15 cellular contexts compared by ENCODE assay signal in genomic region chr17:28622186-28622585, GRCh38. TPM values are rescaled to one million over a fixed set of nuclear protein-coding genes. Genes with fewer than 3 reads are reported as not detected.
DNase-seq lines count a peak whose midpoint lies in the region; TF ChIP-seq lines count a peak whose summit lies in the region.
"Had no signal": no experiment of that assay in that cellular context is flagged by ENCODE, and none has a peak within 500 bp of the region (broad histone marks: within the 10 kb centered on the region; RNA-seq: fewer than 3 reads in every experiment).

No MANE protein-coding gene starts in this region.

- H3K4me1 ChIP-seq in mesendoderm (ENCODE audit: control insufficient read depth, low read depth, low read length), result no peaks in the 10 kb centered on the region

- H3K79me2 ChIP-seq in mesendoderm (ENCODE audit: control insufficient read depth, insufficient read depth, low read length), result no peaks in the 10 kb centered on the region

- H3K9ac ChIP-seq in mesendoderm (ENCODE audit: low read length), result no peak overlapping the region
- H3K9ac ChIP-seq: BLaER1 treated with 17β-estradiol and CSF1 and Interleukin-3, amounts not matched to agents 10 nM and 100 nM had no signal

- H3K36me3 ChIP-seq in WERI-Rb-1, result peaks cover 73% of the 10 kb centered on the region
- peaks cover 33% of the 10 kb centered on the region for H3K36me3 ChIP-seq in mesendoderm (ENCODE audit: control insufficient read depth, insufficient read depth, low read length)

- DNase-seq in T-helper 1 cell, result no peak
- DNase-seq in NCI-H524 (lab: John Stamatoyannopoulos, UW), result peak; percentile 95 to 99
- DNase-seq in WERI-Rb-1, result peak; percentile 50
- peak; percentile 23 for DNase-seq in mesendoderm
- DNase-seq in activated T-helper 2 cell treated with anti-CD3 and anti-CD28 coated beads, Interferon-gamma antibody, Interleukin-2, Interleukin-4, amounts not matched to agents 10 μg/mL and 5 μg/mL and 100 μg/mL, durations not matched to agents 14 hours and 24 hours and 36 hours (ENCODE audit: low spot score), result no peak
- DNase-seq in retina, result no peak
- DNase-seq in effector CD4-positive, alpha-beta T cell, result no peak
- DNase-seq: Calu3; CD8-positive, alpha-beta T cell; DMS79; GDM1; H9 had no signal

- H3K23ac ChIP-seq in mesendoderm (ENCODE audit: low read length), result no peak overlapping the region

- no peak overlapping the region for H2BK5ac ChIP-seq in mesendoderm (ENCODE audit: low read length)

- H3K4me3 ChIP-seq in WERI-Rb-1 (ENCODE audit: low read depth, low read length), result no peak overlapping the region
- no peak overlapping the region for H3K4me3 ChIP-seq in mesendoderm (ENCODE audit: low read length)
- H3K4me3 ChIP-seq: BLaER1 treated with 17β-estradiol and CSF1 and Interleukin-3, amounts not matched to agents 10 nM and 100 nM had no signal

- no peak overlapping the region for H2AK5ac ChIP-seq in mesendoderm (ENCODE audit: low read length)

- H3K36me3 Mint-ChIP-seq in T-helper 1 cell treated with Interleukin-12 subunit alpha and Interleukin-12 subunit beta and Interleukin-4 antibody, amounts not matched to agents 30 μg/mL and 1 μg/mL, for 36 hours (ENCODE audit: low read depth), result peaks cover 55% of the 10 kb centered on the region
- H3K36me3 Mint-ChIP-seq in activated T-helper 2 cell treated with anti-CD3 and anti-CD28 coated beads, Interferon-gamma antibody, Interleukin-2, Interleukin-4, amounts not matched to agents 10 μg/mL and 5 μg/mL and 100 μg/mL, durations not matched to agents 14 hours and 24 hours and 36 hours (ENCODE audit: low read depth), result peaks cover 89% of the 10 kb centered on the region

- no peak overlapping the region for H3K18ac ChIP-seq in mesendoderm (ENCODE audit: low read length)

- H3K27me3 ChIP-seq in WERI-Rb-1 (ENCODE audit: insufficient read depth, low read depth, severe bottlenecking) (no peaks in the 10 kb centered on the region), mesendoderm (ENCODE audit: insufficient read depth, low read length, poor library complexity) (no peaks in the 10 kb centered on the region)
- H3K27me3 ChIP-seq: BLaER1 treated with 17β-estradiol and CSF1 and Interleukin-3, amounts not matched to agents 10 nM and 100 nM had no signal

- H3K27ac ChIP-seq in WERI-Rb-1 (no peak overlapping the region), mesendoderm (ENCODE audit: low read depth, low read length) (no peak overlapping the region)
- H3K27ac ChIP-seq: BLaER1 treated with 17β-estradiol and CSF1 and Interleukin-3, amounts not matched to agents 10 nM and 100 nM had no signal

- H4K8ac ChIP-seq in mesendoderm (ENCODE audit: low read depth, low read length), result no peak overlapping the region

- no peak for TF ChIP-seq CTCF in WERI-Rb-1 (IDR thresholded peaks at IDR 0.05; ENCODE audit: low read depth, low read length)

- H3K56ac ChIP-seq in mesendoderm (ENCODE audit: low read length), result no peak overlapping the region

- H3K4me1 Mint-ChIP-seq in T-helper 1 cell treated with Interleukin-12 subunit alpha and Interleukin-12 subunit beta and Interleukin-4 antibody, amounts not matched to agents 30 μg/mL and 1 μg/mL, for 36 hours (ENCODE audit: low read depth), result peaks cover 2% of the 10 kb centered on the region
- H3K4me1 Mint-ChIP-seq in activated T-helper 2 cell treated with anti-CD3 and anti-CD28 coated beads, Interferon-gamma antibody, Interleukin-2, Interleukin-4, amounts not matched to agents 10 μg/mL and 5 μg/mL and 100 μg/mL, durations not matched to agents 14 hours and 24 hours and 36 hours (ENCODE audit: low read depth), result peaks cover 4% of the 10 kb centered on the region
- H3K4me1 Mint-ChIP-seq: B cell, H9 had no signal

- no peak overlapping the region for H3K4ac ChIP-seq in mesendoderm (ENCODE audit: low read depth, low read length)

- H3K79me1 ChIP-seq in mesendoderm (ENCODE audit: low read length), result peaks cover 1% of the 10 kb centered on the region

- H3K27me3 Mint-ChIP-seq in T-helper 1 cell treated with Interleukin-12 subunit alpha and Interleukin-12 subunit beta and Interleukin-4 antibody, amounts not matched to agents 30 μg/mL and 1 μg/mL, for 36 hours (ENCODE audit: low read depth), result no peaks in the 10 kb centered on the region
- H3K27me3 Mint-ChIP-seq in activated T-helper 2 cell treated with anti-CD3 and anti-CD28 coated beads, Interferon-gamma antibody, Interleukin-2, Interleukin-4, amounts not matched to agents 10 μg/mL and 5 μg/mL and 100 μg/mL, durations not matched to agents 14 hours and 24 hours and 36 hours (ENCODE audit: low read depth), result no peaks in the 10 kb centered on the region
- H3K27me3 Mint-ChIP-seq: B cell had no signal

- intact Hi-C loops in activated T-helper 2 cell treated with anti-CD3 and anti-CD28 coated beads, Interferon-gamma antibody, Interleukin-2, Interleukin-4, amounts not matched to agents 10 μg/mL and 5 μg/mL and 100 μg/mL, durations not matched to agents 14 hours and 24 hours and 36 hours (cut with micrococcal nuclease), result loop anchor here (5.0 kb wide), 1 partner anchor 50 kb away; no protein-coding TSS in a partner anchor

- H3K9me3 ChIP-seq in WERI-Rb-1 (ENCODE audit: severe bottlenecking), result no peaks in the 10 kb centered on the region
- H3K9me3 ChIP-seq: BLaER1 treated with 17β-estradiol and CSF1 and Interleukin-3, amounts not matched to agents 10 nM and 100 nM had no signal

- no peak overlapping the region for H3K4me3 Mint-ChIP-seq in T-helper 1 cell treated with Interleukin-12 subunit alpha and Interleukin-12 subunit beta and Interleukin-4 antibody, amounts not matched to agents 30 μg/mL and 1 μg/mL, for 36 hours
- H3K4me3 Mint-ChIP-seq in activated T-helper 2 cell treated with anti-CD3 and anti-CD28 coated beads, Interferon-gamma antibody, Interleukin-2, Interleukin-4, amounts not matched to agents 10 μg/mL and 5 μg/mL and 100 μg/mL, durations not matched to agents 14 hours and 24 hours and 36 hours (ENCODE audit: low read depth), result no peak overlapping the region
- H3K4me3 Mint-ChIP-seq: B cell; CD8-positive, alpha-beta T cell; H9 had no signal

- H2BK15ac ChIP-seq in mesendoderm (replicated peaks; ENCODE audit: low read depth), result no peak overlapping the region

- no peaks in the 10 kb centered on the region for H3K9me3 Mint-ChIP-seq in T-helper 1 cell treated with Interleukin-12 subunit alpha and Interleukin-12 subunit beta and Interleukin-4 antibody, amounts not matched to agents 30 μg/mL and 1 μg/mL, for 36 hours
- H3K9me3 Mint-ChIP-seq in activated T-helper 2 cell treated with anti-CD3 and anti-CD28 coated beads, Interferon-gamma antibody, Interleukin-2, Interleukin-4, amounts not matched to agents 10 μg/mL and 5 μg/mL and 100 μg/mL, durations not matched to agents 14 hours and 24 hours and 36 hours, result no peaks in the 10 kb centered on the region
- H3K9me3 Mint-ChIP-seq: CD8-positive, alpha-beta T cell; H9 had no signal

- no peak overlapping the region for H3K4me2 ChIP-seq in mesendoderm (ENCODE audit: low read length)
- H3K4me2 ChIP-seq: BLaER1 treated with 17β-estradiol and CSF1 and Interleukin-3, amounts not matched to agents 10 nM and 100 nM had no signal

- WGBS in mesendoderm (ENCODE audit: extremely low coverage, insufficient coverage, low lambda C conversion rate), result no CpG with 5 or more reads among the region's 3 CpGs

- no peak overlapping the region for H2BK120ac ChIP-seq in mesendoderm (ENCODE audit: low read depth, low read length)

- H4K5ac ChIP-seq in mesendoderm (ENCODE audit: low read length), result no peak overlapping the region

- H3K27ac Mint-ChIP-seq in T-helper 1 cell treated with Interleukin-12 subunit alpha and Interleukin-12 subunit beta and Interleukin-4 antibody, amounts not matched to agents 30 μg/mL and 1 μg/mL, for 36 hours, result peak overlapping the region; percentile 9
- no peak overlapping the region for H3K27ac Mint-ChIP-seq in activated T-helper 2 cell treated with anti-CD3 and anti-CD28 coated beads, Interferon-gamma antibody, Interleukin-2, Interleukin-4, amounts not matched to agents 10 μg/mL and 5 μg/mL and 100 μg/mL, durations not matched to agents 14 hours and 24 hours and 36 hours
- H3K27ac Mint-ChIP-seq: B cell; CD8-positive, alpha-beta T cell had no signal

RNA-seq across cellular contexts. Expression of gene RSKR, which starts 8.2 kb away (rescaled TPM):
- 8.8 TPM for polyA plus RNA-seq in mesendoderm (2013, experiment 1 of 2)
- 8.4 TPM for polyA plus RNA-seq in mesendoderm (2013, experiment 2 of 2)
- 35.2 and 37.9 TPM in 2 replicates for total RNA-seq in activated T-helper 2 cell treated with anti-CD3 and anti-CD28 coated beads, Interferon-gamma antibody, Interleukin-2, Interleukin-4, amounts not matched to agents 10 μg/mL and 5 μg/mL and 100 μg/mL, durations not matched to agents 14 hours and 24 hours and 36 hours

RNA-seq across cellular contexts. Expression of gene BLTP2, which starts 22.8 kb away (rescaled TPM):
- polyA plus RNA-seq in mesendoderm (2013, experiment 1 of 2), result 67.2 TPM
- 67.5 TPM for polyA plus RNA-seq in mesendoderm (2013, experiment 2 of 2)
- 196 and 213 TPM in 2 replicates for total RNA-seq in activated T-helper 2 cell treated with anti-CD3 and anti-CD28 coated beads, Interferon-gamma antibody, Interleukin-2, Interleukin-4, amounts not matched to agents 10 μg/mL and 5 μg/mL and 100 μg/mL, durations not matched to agents 14 hours and 24 hours and 36 hours

RNA-seq across cellular contexts. Expression of gene SPAG5, which starts 23.4 kb away (rescaled TPM):
- 103 TPM for polyA plus RNA-seq in mesendoderm (2013, experiment 1 of 2)
- 98.5 TPM for polyA plus RNA-seq in mesendoderm (2013, experiment 2 of 2)
- total RNA-seq in activated T-helper 2 cell treated with anti-CD3 and anti-CD28 coated beads, Interferon-gamma antibody, Interleukin-2, Interleukin-4, amounts not matched to agents 10 μg/mL and 5 μg/mL and 100 μg/mL, durations not matched to agents 14 hours and 24 hours and 36 hours, result 92.5 and 98.8 TPM in 2 replicates

RNA-seq across cellular contexts. Expression of gene SDF2, which starts 39.5 kb away (rescaled TPM):
- 47.8 TPM for polyA plus RNA-seq in mesendoderm (2013, experiment 1 of 2)
- polyA plus RNA-seq in mesendoderm (2013, experiment 2 of 2), result 48.3 TPM
- total RNA-seq in activated T-helper 2 cell treated with anti-CD3 and anti-CD28 coated beads, Interferon-gamma antibody, Interleukin-2, Interleukin-4, amounts not matched to agents 10 μg/mL and 5 μg/mL and 100 μg/mL, durations not matched to agents 14 hours and 24 hours and 36 hours, result 40.3 and 49.2 TPM in 2 replicates

RNA-seq across cellular contexts. Expression of gene SUPT6H, which starts 39.8 kb away (rescaled TPM):
- 36.1 TPM for polyA plus RNA-seq in mesendoderm (2013, experiment 1 of 2)
- 34.7 TPM for polyA plus RNA-seq in mesendoderm (2013, experiment 2 of 2)
- total RNA-seq in activated T-helper 2 cell treated with anti-CD3 and anti-CD28 coated beads, Interferon-gamma antibody, Interleukin-2, Interleukin-4, amounts not matched to agents 10 μg/mL and 5 μg/mL and 100 μg/mL, durations not matched to agents 14 hours and 24 hours and 36 hours, result 97.5 and 102 TPM in 2 replicates

Comparison
In these comparisons a context has a peak if more than half of its experiments do, and no peak if none do; other contexts are left out.
1. DNase-seq: peak in NCI-H524 (2 of 2), WERI-Rb-1 (single experiment) and mesendoderm (single experiment); none in T-helper 1 cell (0 of 5), activated T-helper 2 cell treated with anti-CD3 and anti-CD28 coated beads, Interferon-gamma antibody, Interleukin-2, Interleukin-4, amounts not matched to agents 10 μg/mL and 5 μg/mL and 100 μg/mL, durations not matched to agents 14 hours and 24 hours and 36 hours (single experiment), retina (single experiment) and effector CD4-positive, alpha-beta T cell (single experiment).